13 cellular contexts compared by ENCODE assay signal in genomic region chr16:58155839-58156238, GRCh38.
DNase-seq lines count a peak whose midpoint lies in the region; ATAC-seq and TF ChIP-seq lines count a peak whose summit lies in the region.
"Had no signal": no experiment of that assay in that cellular context is flagged by ENCODE, and none has a peak within 500 bp of the region (broad histone marks: within the 10 kb centered on the region; RNA-seq: fewer than 3 reads in every experiment).

No MANE protein-coding gene starts in this region.

- no peaks in the 10 kb centered on the region for H3K27me3 Mint-ChIP-seq in central memory CD8-positive, alpha-beta T cell
- H3K27me3 Mint-ChIP-seq: CD4-positive, alpha-beta memory T cell had no signal

- DNase-seq in GM13977 (ENCODE audit: low spot score) (peak; percentile 17), amniotic stem cell (lab: John Stamatoyannopoulos, UW) (no peak), NCI-H345 treated with DMSO at 0.1 percent for 48 hours (lab: John Stamatoyannopoulos, UW; ENCODE audit: unreplicated experiment) (no peak)
- DNase-seq in central memory CD8-positive, alpha-beta T cell (ENCODE audit: low spot score in 2 of 2), result no peak
- no peak for DNase-seq in stimulated activated effector memory CD8-positive, alpha-beta T cell treated with anti-CD3 and anti-CD28 coated beads, Interleukin-12 subunit alpha, Interleukin-12 subunit beta, amount 100 ng/mL, for 72 hours (ENCODE audit: low spot score in 2 of 2)
- DNase-seq: BE2C; CD4-positive, alpha-beta memory T cell; DMS79; GOT3; H9 had no signal

- in situ Hi-C loops in GM13977 (cut with MboI; ENCODE audit: low pct_unique_long_range_greater_than_20kb, low sequenced_read_pairs, unreplicated experiment), result no loop called here

- H3K9me3 Mint-ChIP-seq in central memory CD8-positive, alpha-beta T cell, result no peaks in the 10 kb centered on the region
- no peaks in the 10 kb centered on the region for H3K9me3 Mint-ChIP-seq in stimulated activated effector memory CD8-positive, alpha-beta T cell treated with anti-CD3 and anti-CD28 coated beads, Interleukin-12 subunit alpha, Interleukin-12 subunit beta, amount 100 ng/mL, for 72 hours
- H3K9me3 Mint-ChIP-seq: CD4-positive, alpha-beta memory T cell; H9 had no signal

- H3K4me1 Mint-ChIP-seq in central memory CD8-positive, alpha-beta T cell, result peaks cover 7% of the 10 kb centered on the region
- peaks cover 6% of the 10 kb centered on the region for H3K4me1 Mint-ChIP-seq in stimulated activated effector memory CD8-positive, alpha-beta T cell treated with anti-CD3 and anti-CD28 coated beads, Interleukin-12 subunit alpha, Interleukin-12 subunit beta, amount 100 ng/mL, for 72 hours
- H3K4me1 Mint-ChIP-seq: CD4-positive, alpha-beta memory T cell; H9 had no signal

- H3K4me3 Mint-ChIP-seq in central memory CD8-positive, alpha-beta T cell, result no peak overlapping the region
- no peak overlapping the region for H3K4me3 Mint-ChIP-seq in stimulated activated effector memory CD8-positive, alpha-beta T cell treated with anti-CD3 and anti-CD28 coated beads, Interleukin-12 subunit alpha, Interleukin-12 subunit beta, amount 100 ng/mL, for 72 hours
- H3K4me3 Mint-ChIP-seq: CD4-positive, alpha-beta memory T cell; H9 had no signal

- ATAC-seq in HG02870 (IDR thresholded peaks at IDR 0.05; ENCODE audit: unreplicated experiment) (peak; percentile 46), GM18858 (IDR thresholded peaks at IDR 0.05; ENCODE audit: unreplicated experiment) (no peak)
- no peak for ATAC-seq in central memory CD8-positive, alpha-beta T cell (replicated peaks; ENCODE audit: extremely low read depth, poor library complexity, severe bottlenecking)
- peak; percentile 49 for ATAC-seq in stimulated activated effector memory CD8-positive, alpha-beta T cell treated with anti-CD3 and anti-CD28 coated beads, Interleukin-12 subunit alpha, Interleukin-12 subunit beta, amount 100 ng/mL, for 72 hours
- ATAC-seq: K562 had no signal

- peaks cover 16% of the 10 kb centered on the region for H3K36me3 Mint-ChIP-seq in central memory CD8-positive, alpha-beta T cell (ENCODE audit: insufficient read depth)
- peaks cover 16% of the 10 kb centered on the region for H3K36me3 Mint-ChIP-seq in stimulated activated effector memory CD8-positive, alpha-beta T cell treated with anti-CD3 and anti-CD28 coated beads, Interleukin-12 subunit alpha, Interleukin-12 subunit beta, amount 100 ng/mL, for 72 hours

- no peak for TF ChIP-seq CTCF in GM13977 (IDR thresholded peaks at IDR 0.05; ENCODE audit: extremely low read depth, insufficient read depth, missing control alignments)

- peak overlapping the region; percentile 17 for H3K27ac Mint-ChIP-seq in central memory CD8-positive, alpha-beta T cell (ENCODE audit: low read depth)
- no peak overlapping the region for H3K27ac Mint-ChIP-seq in stimulated activated effector memory CD8-positive, alpha-beta T cell treated with anti-CD3 and anti-CD28 coated beads, Interleukin-12 subunit alpha, Interleukin-12 subunit beta, amount 100 ng/mL, for 72 hours
- H3K27ac Mint-ChIP-seq: H9 had no signal

Comparison
In these comparisons a context has a peak if more than half of its experiments do, and no peak if none do; other contexts are left out.
1. ATAC-seq: peak in HG02870 (single experiment) and stimulated activated effector memory CD8-positive, alpha-beta T cell treated with anti-CD3 and anti-CD28 coated beads, Interleukin-12 subunit alpha, Interleukin-12 subunit beta, amount 100 ng/mL, for 72 hours (single experiment); none in central memory CD8-positive, alpha-beta T cell (single experiment) and GM18858 (single experiment).